In the genomic region with DNA sequence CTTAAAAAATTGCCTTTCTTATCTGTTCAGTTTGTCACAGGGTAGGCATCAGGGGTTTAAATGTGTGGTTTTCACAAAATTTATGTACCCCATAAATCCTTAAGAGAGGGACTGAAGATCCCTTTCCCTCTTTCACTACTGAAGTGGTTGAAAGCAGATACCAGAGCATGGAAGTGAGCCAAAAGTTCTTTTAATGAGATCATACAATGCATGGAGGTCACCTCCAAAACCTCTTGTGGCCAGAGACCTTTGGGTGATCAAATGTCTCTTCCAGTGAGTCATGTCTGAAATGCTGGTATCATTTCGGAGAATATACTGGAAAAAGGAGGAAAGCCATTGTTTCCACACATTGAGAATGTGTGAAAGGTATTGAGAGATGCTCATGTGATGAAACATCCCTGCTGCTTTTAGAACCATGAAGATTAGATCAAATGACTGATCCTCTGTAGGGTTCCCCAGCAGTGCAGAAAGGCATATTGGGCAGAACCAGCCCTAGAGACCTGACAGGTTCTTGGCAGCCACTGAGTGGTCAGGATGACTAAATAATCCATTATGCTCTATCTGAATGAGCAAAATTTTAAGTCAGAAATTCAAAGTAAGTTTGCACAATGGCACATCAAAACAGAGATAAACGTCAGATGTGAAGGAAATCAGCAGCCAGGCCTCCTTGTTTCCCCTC, we compare ENCODE assay signal across 1 cellular context.
TF ChIP-seq lines count a peak whose summit lies in the region.

No MANE protein-coding gene starts in this region.

TF ChIP-seq in K562, 482 proteins besides CTCF, POLR2A, EP300 and RAD21 (continued from another document and continues in another):
- TF ChIP-seq, protein P1, sequence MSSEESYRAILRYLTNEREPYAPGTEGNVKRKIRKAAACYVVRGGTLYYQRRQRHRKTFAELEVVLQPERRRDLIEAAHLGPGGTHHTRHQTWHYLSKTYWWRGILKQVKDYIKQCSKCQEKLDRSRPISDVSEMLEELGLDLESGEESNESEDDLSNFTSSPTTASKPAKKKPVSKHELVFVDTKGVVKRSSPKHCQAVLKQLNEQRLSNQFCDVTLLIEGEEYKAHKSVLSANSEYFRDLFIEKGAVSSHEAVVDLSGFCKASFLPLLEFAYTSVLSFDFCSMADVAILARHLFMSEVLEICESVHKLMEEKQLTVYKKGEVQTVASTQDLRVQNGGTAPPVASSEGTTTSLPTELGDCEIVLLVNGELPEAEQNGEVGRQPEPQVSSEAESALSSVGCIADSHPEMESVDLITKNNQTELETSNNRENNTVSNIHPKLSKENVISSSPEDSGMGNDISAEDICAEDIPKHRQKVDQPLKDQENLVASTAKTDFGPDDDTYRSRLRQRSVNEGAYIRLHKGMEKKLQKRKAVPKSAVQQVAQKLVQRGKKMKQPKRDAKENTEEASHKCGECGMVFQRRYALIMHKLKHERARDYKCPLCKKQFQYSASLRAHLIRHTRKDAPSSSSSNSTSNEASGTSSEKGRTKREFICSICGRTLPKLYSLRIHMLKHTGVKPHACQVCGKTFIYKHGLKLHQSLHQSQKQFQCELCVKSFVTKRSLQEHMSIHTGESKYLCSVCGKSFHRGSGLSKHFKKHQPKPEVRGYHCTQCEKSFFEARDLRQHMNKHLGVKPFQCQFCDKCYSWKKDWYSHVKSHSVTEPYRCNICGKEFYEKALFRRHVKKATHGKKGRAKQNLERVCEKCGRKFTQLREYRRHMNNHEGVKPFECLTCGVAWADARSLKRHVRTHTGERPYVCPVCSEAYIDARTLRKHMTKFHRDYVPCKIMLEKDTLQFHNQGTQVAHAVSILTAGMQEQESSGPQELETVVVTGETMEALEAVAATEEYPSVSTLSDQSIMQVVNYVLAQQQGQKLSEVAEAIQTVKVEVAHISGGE (CRISPR knock-in tag; IDR thresholded peaks at IDR 0.05): peak in 1 of 3 experiments; percentile 45; a peak in 1 of 6 replicates
- TF ChIP-seq, protein P2, sequence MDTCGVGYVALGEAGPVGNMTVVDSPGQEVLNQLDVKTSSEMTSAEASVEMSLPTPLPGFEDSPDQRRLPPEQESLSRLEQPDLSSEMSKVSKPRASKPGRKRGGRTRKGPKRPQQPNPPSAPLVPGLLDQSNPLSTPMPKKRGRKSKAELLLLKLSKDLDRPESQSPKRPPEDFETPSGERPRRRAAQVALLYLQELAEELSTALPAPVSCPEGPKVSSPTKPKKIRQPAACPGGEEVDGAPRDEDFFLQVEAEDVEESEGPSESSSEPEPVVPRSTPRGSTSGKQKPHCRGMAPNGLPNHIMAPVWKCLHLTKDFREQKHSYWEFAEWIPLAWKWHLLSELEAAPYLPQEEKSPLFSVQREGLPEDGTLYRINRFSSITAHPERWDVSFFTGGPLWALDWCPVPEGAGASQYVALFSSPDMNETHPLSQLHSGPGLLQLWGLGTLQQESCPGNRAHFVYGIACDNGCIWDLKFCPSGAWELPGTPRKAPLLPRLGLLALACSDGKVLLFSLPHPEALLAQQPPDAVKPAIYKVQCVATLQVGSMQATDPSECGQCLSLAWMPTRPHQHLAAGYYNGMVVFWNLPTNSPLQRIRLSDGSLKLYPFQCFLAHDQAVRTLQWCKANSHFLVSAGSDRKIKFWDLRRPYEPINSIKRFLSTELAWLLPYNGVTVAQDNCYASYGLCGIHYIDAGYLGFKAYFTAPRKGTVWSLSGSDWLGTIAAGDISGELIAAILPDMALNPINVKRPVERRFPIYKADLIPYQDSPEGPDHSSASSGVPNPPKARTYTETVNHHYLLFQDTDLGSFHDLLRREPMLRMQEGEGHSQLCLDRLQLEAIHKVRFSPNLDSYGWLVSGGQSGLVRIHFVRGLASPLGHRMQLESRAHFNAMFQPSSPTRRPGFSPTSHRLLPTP (IDR thresholded peaks at IDR 0.05; ENCODE audit: borderline replicate concordance, extremely low read depth, insufficient read length): no peak
- TF ChIP-seq TEAD2 (tag; IDR thresholded peaks at IDR 0.05): no peak
- peak; percentile 42 for TF ChIP-seq CREB1 (IDR thresholded peaks at IDR 0.05)
- no peak for TF ChIP-seq CREB1 (CRISPR knock-in tag; IDR thresholded peaks at IDR 0.05)
- no peak for TF ChIP-seq DEAF1 (CRISPR knock-in tag; IDR thresholded peaks at IDR 0.05)
- peak; percentile 80 for TF ChIP-seq ZNF589 (CRISPR knock-in tag; IDR thresholded peaks at IDR 0.05; ENCODE audit: low read depth)
- TF ChIP-seq THRAP3 (IDR thresholded peaks at IDR 0.05; ENCODE audit: borderline replicate concordance): no peak
- no peak for TF ChIP-seq ZNF717 (CRISPR knock-in tag; IDR thresholded peaks at IDR 0.05)
- no peak for TF ChIP-seq KLF13 (tag; IDR thresholded peaks at IDR 0.05; ENCODE audit: borderline replicate concordance, low read depth)
- TF ChIP-seq KLF10 (CRISPR knock-in tag; IDR thresholded peaks at IDR 0.05): no peak
- peak; percentile 5 to 35; a peak in 2 of 4 replicates for TF ChIP-seq NRF1 (conservative IDR thresholded peaks at IDR 0.05 in 1 of 2, IDR thresholded peaks at IDR 0.05 in 1 of 2)
- no peak for TF ChIP-seq ZNF561 (CRISPR knock-in tag; conservative IDR thresholded peaks at IDR 0.05)
- no peak for TF ChIP-seq ASH1L (IDR thresholded peaks at IDR 0.05; ENCODE audit: borderline replicate concordance, low read depth, partially characterized antibody)
- peak in 1 of 2 experiments; percentile 88; a peak in 2 of 4 replicates for TF ChIP-seq TBL1XR1 (IDR thresholded peaks at IDR 0.05; ENCODE audit: low read length in 2 of 2)
- TF ChIP-seq SETDB1 (IDR thresholded peaks at IDR 0.05; ENCODE audit: low read length): no peak
- no peak for TF ChIP-seq SMAD2 (IDR thresholded peaks at IDR 0.05; ENCODE audit: low read depth, low read length)
- TF ChIP-seq BCOR (IDR thresholded peaks at IDR 0.05): peak; percentile 69; the same call in 1 of the 2 replicates
- TF ChIP-seq CBX8 (IDR thresholded peaks at IDR 0.05; ENCODE audit: borderline replicate concordance, extremely low read depth, low read depth, low read length, poor library complexity, severe bottlenecking): no peak
- no peak for TF ChIP-seq HDGF (IDR thresholded peaks at IDR 0.05)
- peak; percentile 81 for TF ChIP-seq DACH1 (IDR thresholded peaks at IDR 0.05; ENCODE audit: partially characterized antibody)
- TF ChIP-seq FOXK1 (CRISPR knock-in tag; IDR thresholded peaks at IDR 0.05; ENCODE audit: borderline replicate concordance): no peak
- no peak for TF ChIP-seq ZNF316 (IDR thresholded peaks at IDR 0.05)
- no peak for TF ChIP-seq RBFOX2 (IDR thresholded peaks at IDR 0.05; ENCODE audit: low read depth, low read length)
- peak in 1 of 2 experiments; percentile 93; a peak in 2 of 4 replicates for TF ChIP-seq ZMIZ1 (IDR thresholded peaks at IDR 0.05; ENCODE audit: low read depth in 2 of 2, low read length in 2 of 2)
- TF ChIP-seq ZNF146 (CRISPR knock-in tag; IDR thresholded peaks at IDR 0.05; ENCODE audit: unreplicated experiment): no peak
- TF ChIP-seq, protein P3, sequence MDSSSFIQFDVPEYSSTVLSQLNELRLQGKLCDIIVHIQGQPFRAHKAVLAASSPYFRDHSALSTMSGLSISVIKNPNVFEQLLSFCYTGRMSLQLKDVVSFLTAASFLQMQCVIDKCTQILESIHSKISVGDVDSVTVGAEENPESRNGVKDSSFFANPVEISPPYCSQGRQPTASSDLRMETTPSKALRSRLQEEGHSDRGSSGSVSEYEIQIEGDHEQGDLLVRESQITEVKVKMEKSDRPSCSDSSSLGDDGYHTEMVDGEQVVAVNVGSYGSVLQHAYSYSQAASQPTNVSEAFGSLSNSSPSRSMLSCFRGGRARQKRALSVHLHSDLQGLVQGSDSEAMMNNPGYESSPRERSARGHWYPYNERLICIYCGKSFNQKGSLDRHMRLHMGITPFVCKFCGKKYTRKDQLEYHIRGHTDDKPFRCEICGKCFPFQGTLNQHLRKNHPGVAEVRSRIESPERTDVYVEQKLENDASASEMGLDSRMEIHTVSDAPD (CRISPR knock-in tag; IDR thresholded peaks at IDR 0.05): no peak
- TF ChIP-seq, protein P4, sequence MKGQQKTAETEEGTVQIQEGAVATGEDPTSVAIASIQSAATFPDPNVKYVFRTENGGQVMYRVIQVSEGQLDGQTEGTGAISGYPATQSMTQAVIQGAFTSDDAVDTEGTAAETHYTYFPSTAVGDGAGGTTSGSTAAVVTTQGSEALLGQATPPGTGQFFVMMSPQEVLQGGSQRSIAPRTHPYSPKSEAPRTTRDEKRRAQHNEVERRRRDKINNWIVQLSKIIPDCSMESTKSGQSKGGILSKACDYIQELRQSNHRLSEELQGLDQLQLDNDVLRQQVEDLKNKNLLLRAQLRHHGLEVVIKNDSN (CRISPR knock-in tag; IDR thresholded peaks at IDR 0.05): no peak
- TF ChIP-seq MCM3 (IDR thresholded peaks at IDR 0.05): no peak
- TF ChIP-seq, protein P5, sequence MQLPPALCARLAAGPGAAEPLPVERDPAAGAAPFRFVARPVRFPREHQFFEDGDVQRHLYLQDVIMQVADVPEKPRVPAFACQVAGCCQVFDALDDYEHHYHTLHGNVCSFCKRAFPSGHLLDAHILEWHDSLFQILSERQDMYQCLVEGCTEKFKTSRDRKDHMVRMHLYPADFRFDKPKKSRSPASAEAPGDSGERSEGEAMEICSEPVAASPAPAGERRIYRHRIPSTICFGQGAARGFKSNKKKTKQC (CRISPR knock-in tag; IDR thresholded peaks at IDR 0.05): no peak
- TF ChIP-seq PHTF2 (CRISPR knock-in tag; IDR thresholded peaks at IDR 0.05): no peak
- TF ChIP-seq ZNF655 (CRISPR knock-in tag; IDR thresholded peaks at IDR 0.05): no peak
- TF ChIP-seq GABPB2 (CRISPR knock-in tag; conservative IDR thresholded peaks at IDR 0.05): no peak
- TF ChIP-seq, protein P6, sequence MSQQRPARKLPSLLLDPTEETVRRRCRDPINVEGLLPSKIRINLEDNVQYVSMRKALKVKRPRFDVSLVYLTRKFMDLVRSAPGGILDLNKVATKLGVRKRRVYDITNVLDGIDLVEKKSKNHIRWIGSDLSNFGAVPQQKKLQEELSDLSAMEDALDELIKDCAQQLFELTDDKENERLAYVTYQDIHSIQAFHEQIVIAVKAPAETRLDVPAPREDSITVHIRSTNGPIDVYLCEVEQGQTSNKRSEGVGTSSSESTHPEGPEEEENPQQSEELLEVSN (IDR thresholded peaks at IDR 0.05; ENCODE audit: borderline replicate concordance in 1 of 2, extremely low read depth in 1 of 2, insufficient read depth in 1 of 2, insufficient read length in 1 of 2, low read depth in 1 of 2, low read length in 1 of 2, poor library complexity in 1 of 2, severe bottlenecking in 1 of 2): no peak
- TF ChIP-seq POLR2B (IDR thresholded peaks at IDR 0.05; ENCODE audit: low read depth, partially characterized antibody): no peak
- no peak for TF ChIP-seq ZNF224 (CRISPR knock-in tag; IDR thresholded peaks at IDR 0.05)
